ENCODE assay signal across 1 cellular context in the genomic region with DNA sequence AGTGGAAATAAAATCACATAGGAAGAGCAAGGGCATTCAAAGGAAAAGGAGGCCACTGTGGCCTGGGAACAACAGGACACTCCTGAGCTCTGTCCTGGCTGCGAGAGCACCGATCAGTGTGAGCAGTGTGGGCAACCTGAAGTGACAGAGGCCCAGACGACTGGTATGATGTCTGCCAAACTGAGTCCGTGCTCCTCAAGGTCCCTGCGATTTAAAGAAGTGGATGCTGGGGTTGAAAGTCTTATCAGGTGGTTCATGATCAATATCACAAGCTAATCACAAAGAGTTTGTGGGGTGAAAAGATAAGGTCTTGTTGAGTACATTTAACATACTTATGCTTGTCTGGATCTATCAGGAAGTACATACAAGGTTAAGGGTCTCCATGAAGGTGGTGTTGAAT.
TF ChIP-seq lines count a peak whose summit lies in the region.

No MANE protein-coding gene starts in this region.

TF ChIP-seq in IMR-90, 13 proteins besides CTCF, POLR2A, EP300 and RAD21 (continued from another document):
- TF ChIP-seq SMC3 (IDR thresholded peaks at IDR 0.05; ENCODE audit: low read depth, low read length) (no peak), MXI1 (IDR thresholded peaks at IDR 0.05; ENCODE audit: borderline replicate concordance, low read depth, low read length) (no peak)
